In genomic region chr11:96215826-96216225, GRCh38 we compare ENCODE assay signal across 10 cellular contexts.
DNase-seq lines count a peak whose midpoint lies in the region; ATAC-seq and TF ChIP-seq lines count a peak whose summit lies in the region.
"Had no signal": no experiment of that assay in that cellular context is flagged by ENCODE, and none has a peak within 500 bp of the region (broad histone marks: within the 10 kb centered on the region; RNA-seq: fewer than 3 reads in every experiment).

No MANE protein-coding gene starts in this region.

- CTCF ChIA-PET in activated B cell treated with CpG ODN at 0.5 μM for 24 hours (lab: Charles Lee) = interaction anchor here (1.0 to 3.8 kb wide), 2 partner anchors 122 to 127 kb away, joined by 3 to 19 read pairs; partner anchors contain the start of gene MAML2

- POLR2A ChIA-PET in activated B cell treated with CpG ODN at 0.5 μM for 24 hours (lab: Charles Lee) = interaction anchor here (0.8 to 1.9 kb wide), 4 partner anchors 27 to 127 kb away, joined by 4 to 14 read pairs (median 6); partner anchors contain the start of gene MAML2

- DNase-seq in T-helper 1 cell (no peak), activated B cell treated with CpG ODN at 0.5 μM for 24 hours (no peak), right cardiac atrium (no peak), NCI-H1048 (lab: John Stamatoyannopoulos, UW) (no peak), SKM-1 treated with dmso at 0.1 percent for 144 hours (lab: John Stamatoyannopoulos, UW; ENCODE audit: unreplicated experiment) (no peak)
- DNase-seq: 8988T; activated CD8-positive, alpha-beta memory T cell treated with anti-CD3 and anti-CD28 coated beads for 24 hours had no signal

- no peaks in the 10 kb centered on the region for H3K9me3 Mint-ChIP-seq in T-helper 1 cell treated with Interleukin-12 subunit alpha and Interleukin-12 subunit beta and Interleukin-4 antibody, amounts not matched to agents 30 μg/mL and 1 μg/mL, for 36 hours
- no peaks in the 10 kb centered on the region for H3K9me3 Mint-ChIP-seq in activated B cell treated with CpG ODN at 0.5 μM for 24 hours

- H3K27me3 Mint-ChIP-seq in T-helper 1 cell treated with Interleukin-12 subunit alpha and Interleukin-12 subunit beta and Interleukin-4 antibody, amounts not matched to agents 30 μg/mL and 1 μg/mL, for 36 hours (ENCODE audit: low read depth) = no peaks in the 10 kb centered on the region
- no peaks in the 10 kb centered on the region for H3K27me3 Mint-ChIP-seq in activated B cell treated with CpG ODN at 0.5 μM for 24 hours

- H3K9me3 ChIP-seq in right cardiac atrium (ENCODE audit: control insufficient read depth, low read length) (no peaks in the 10 kb centered on the region), subcutaneous abdominal adipose tissue (ENCODE audit: control insufficient read depth in 5 of 5, low read length in 5 of 5) (no peaks in the 10 kb centered on the region)

- H3K27me3 ChIP-seq in right cardiac atrium (ENCODE audit: control insufficient read depth, insufficient read depth) (no peaks in the 10 kb centered on the region), subcutaneous abdominal adipose tissue (ENCODE audit: control insufficient read depth in 5 of 5, insufficient read depth in 4 of 5, low read length in 5 of 5) (no peaks in the 10 kb centered on the region)

- H3K4me1 ChIP-seq in right cardiac atrium (ENCODE audit: control insufficient read depth, insufficient read depth, low read length) (peaks cover 17% of the 10 kb centered on the region), subcutaneous abdominal adipose tissue (ENCODE audit: control insufficient read depth in 5 of 5, insufficient read depth in 5 of 5, low read length in 5 of 5) (peaks cover 2 to 68% (median 54%) of the 10 kb centered on the region in 5 donors)

- H3K27ac ChIP-seq in right cardiac atrium (ENCODE audit: low read length) (peak overlapping the region; percentile 79), subcutaneous abdominal adipose tissue (ENCODE audit: low read depth, low read length) (peak overlapping the region; percentile 66)

- intact Hi-C loops in activated B cell treated with CpG ODN at 0.5 μM for 24 hours (cut with micrococcal nuclease) = loop anchor here (1.0 to 5.0 kb wide), 6 partner anchors 12 to 429 kb away; partner anchors contain the start of gene FAM76B
- intact Hi-C loops in right cardiac atrium (cut with DNase I) = loop anchor here in 1 of 4 donors (5.0 kb wide), 1 partner anchor 159 kb away; no protein-coding TSS in a partner anchor

- H3K4me3 ChIP-seq in right cardiac atrium (ENCODE audit: low read length) = no peak overlapping the region
- no peak overlapping the region for H3K4me3 ChIP-seq in subcutaneous abdominal adipose tissue (ENCODE audit: low read depth in 1 of 5, low read length in 5 of 5)

- H3K36me3 ChIP-seq in subcutaneous abdominal adipose tissue (ENCODE audit: control insufficient read depth in 5 of 5, insufficient read depth in 5 of 5, low read length in 5 of 5) = no peaks in the 10 kb centered on the region

- TF ChIP-seq CTCF in activated B cell treated with CpG ODN at 0.5 μM for 24 hours (IDR thresholded peaks at IDR 0.05) = no peak

- peak overlapping the region; percentile 69 for H3K4me3 Mint-ChIP-seq in T-helper 1 cell treated with Interleukin-12 subunit alpha and Interleukin-12 subunit beta and Interleukin-4 antibody, amounts not matched to agents 30 μg/mL and 1 μg/mL, for 36 hours
- H3K4me3 Mint-ChIP-seq in activated B cell treated with CpG ODN at 0.5 μM for 24 hours = peak overlapping the region; percentile 78

- H3K9ac ChIP-seq in subcutaneous abdominal adipose tissue (ENCODE audit: low read length in 5 of 5) = peak overlapping the region in 1 of 5 donors; percentile 53

- H3K36me3 Mint-ChIP-seq in T-helper 1 cell treated with Interleukin-12 subunit alpha and Interleukin-12 subunit beta and Interleukin-4 antibody, amounts not matched to agents 30 μg/mL and 1 μg/mL, for 36 hours (ENCODE audit: low read depth) = peaks cover 1% of the 10 kb centered on the region
- no peaks in the 10 kb centered on the region for H3K36me3 Mint-ChIP-seq in activated B cell treated with CpG ODN at 0.5 μM for 24 hours (ENCODE audit: low read depth)

- peak overlapping the region; percentile 94 for H3K27ac Mint-ChIP-seq in T-helper 1 cell treated with Interleukin-12 subunit alpha and Interleukin-12 subunit beta and Interleukin-4 antibody, amounts not matched to agents 30 μg/mL and 1 μg/mL, for 36 hours
- H3K27ac Mint-ChIP-seq in activated B cell treated with CpG ODN at 0.5 μM for 24 hours = peak overlapping the region; percentile 99

- ATAC-seq in activated B cell treated with CpG ODN at 0.5 μM for 24 hours (ENCODE audit: low read depth) = no peak
- ATAC-seq in right cardiac atrium = no peak
- ATAC-seq in HG03108 (IDR thresholded peaks at IDR 0.05; ENCODE audit: unreplicated experiment) = no peak

- H3K4me1 Mint-ChIP-seq in T-helper 1 cell treated with Interleukin-12 subunit alpha and Interleukin-12 subunit beta and Interleukin-4 antibody, amounts not matched to agents 30 μg/mL and 1 μg/mL, for 36 hours (ENCODE audit: low read depth) = peaks cover 53% of the 10 kb centered on the region
- peaks cover 87% of the 10 kb centered on the region for H3K4me1 Mint-ChIP-seq in activated B cell treated with CpG ODN at 0.5 μM for 24 hours
